ENCODE assay signal across 14 cellular contexts in the genomic region with DNA sequence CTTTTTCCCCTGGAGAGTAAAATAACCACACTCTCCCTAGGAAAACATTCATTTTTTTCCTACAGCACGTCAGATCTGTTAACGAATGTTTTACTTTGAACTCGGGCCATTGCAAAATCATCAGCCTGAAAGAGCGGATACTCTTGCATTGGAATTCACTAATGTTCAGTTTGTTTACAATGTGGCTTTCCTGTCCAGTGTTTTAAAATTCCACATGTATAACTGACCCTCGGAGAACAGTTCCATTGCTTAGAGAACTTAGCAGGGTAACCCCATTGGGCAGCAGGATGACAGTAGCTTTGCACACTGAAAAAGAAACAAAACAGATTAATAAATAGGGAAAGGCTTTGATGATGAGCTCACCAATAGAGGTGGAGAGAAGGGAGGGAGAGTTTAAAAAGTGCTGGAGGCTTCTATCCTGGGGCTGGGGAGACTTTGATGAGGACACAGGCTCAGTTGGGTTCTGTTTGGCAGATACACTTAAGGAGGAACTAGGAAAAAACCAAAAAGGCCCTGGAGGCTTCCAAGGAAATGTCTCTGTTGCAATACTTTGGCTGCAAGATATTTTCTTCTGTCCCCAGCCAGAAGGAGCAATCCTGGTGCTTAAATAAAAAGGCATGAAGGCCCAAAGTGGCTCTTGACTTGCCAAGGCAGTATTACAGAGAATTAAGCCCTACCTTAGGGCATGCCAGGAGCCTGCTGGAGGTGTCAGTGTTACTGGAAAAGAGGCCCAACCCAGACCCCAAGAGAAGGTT.
DNase-seq lines count a peak whose midpoint lies in the region; ATAC-seq and TF ChIP-seq lines count a peak whose summit lies in the region.
"Had no signal": no experiment of that assay in that cellular context is flagged by ENCODE, and none has a peak within 500 bp of the region (broad histone marks: within the 10 kb centered on the region; RNA-seq: fewer than 3 reads in every experiment).

No MANE protein-coding gene starts in this region.

- no peak overlapping the region for H3K18ac ChIP-seq in H9 (ENCODE audit: insufficient read length, low read depth, low read length)

- H3K36me3 ChIP-seq in MM.1S (replicated peaks; ENCODE audit: insufficient read depth, low read length), result no peaks in the 10 kb centered on the region

- H3K4me3 Mint-ChIP-seq in H9, result no peak overlapping the region
- H3K4me3 Mint-ChIP-seq: activated CD8-positive, alpha-beta T cell treated with anti-CD3 and anti-CD28 coated beads for 36 hours; natural killer cell had no signal

- H3K4ac ChIP-seq in H9 (ENCODE audit: low read depth, low read length), result no peak overlapping the region

- H4K5ac ChIP-seq in H9 (ENCODE audit: insufficient read length, low read depth, low read length), result no peak overlapping the region

- no peaks in the 10 kb centered on the region for H3K79me1 ChIP-seq in H9 (ENCODE audit: insufficient read depth, low read depth, low read length, poor library complexity, severe bottlenecking)

- H3K79me2 ChIP-seq in H9 (ENCODE audit: insufficient read depth, low read length) (no peaks in the 10 kb centered on the region), MM.1S (ENCODE audit: low read length) (no peaks in the 10 kb centered on the region)

- H4K91ac ChIP-seq in H9 (ENCODE audit: insufficient read length, low read depth, low read length), result no peak overlapping the region

- H3F3A ChIP-seq in MM.1S (ENCODE audit: insufficient read depth, low read length), result no peaks in the 10 kb centered on the region

- H2AK5ac ChIP-seq in H9 (ENCODE audit: insufficient read length, low read length), result no peak overlapping the region

- H4K8ac ChIP-seq in H9 (replicated peaks; ENCODE audit: insufficient read length, low read depth, low read length), result no peak overlapping the region

- H3K4me1 ChIP-seq in H9 (ENCODE audit: insufficient read depth, low read length), result no peaks in the 10 kb centered on the region
- H3K4me1 ChIP-seq in right cardiac atrium (ENCODE audit: control insufficient read depth, insufficient read depth, low read length), result no peaks in the 10 kb centered on the region
- no peaks in the 10 kb centered on the region for H3K4me1 ChIP-seq in MM.1S (ENCODE audit: low read length)

- H3K4me3 ChIP-seq in astrocyte of the cerebellum (ENCODE audit: low read depth, low read length), result no peak overlapping the region
- H3K4me3 ChIP-seq in right cardiac atrium (ENCODE audit: low read length), result no peak overlapping the region
- H3K4me3 ChIP-seq in MM.1S (ENCODE audit: low read length), result no peak overlapping the region

- H3K9ac ChIP-seq in H9 (ENCODE audit: extremely low read depth, insufficient read length, low read length) (no peak overlapping the region), MM.1S (ENCODE audit: low read length) (no peak overlapping the region)

- H3T11ph ChIP-seq in H9 (ENCODE audit: low read length), result no peak overlapping the region

- no peak overlapping the region for H3K4me2 ChIP-seq in H9 (ENCODE audit: insufficient read depth, insufficient read length, low read length)
- no peak overlapping the region for H3K4me2 ChIP-seq in MM.1S (ENCODE audit: low read depth, low read length)

- H3K56ac ChIP-seq in H9 (ENCODE audit: insufficient read length, low read depth, low read length), result no peak overlapping the region

- no peaks in the 10 kb centered on the region for H3K9me2 ChIP-seq in MM.1S (replicated peaks; ENCODE audit: insufficient read depth, low read length)

- no peak overlapping the region for H2AFZ ChIP-seq in H9 (ENCODE audit: low read length)
- H2AFZ ChIP-seq in MM.1S (ENCODE audit: low read length), result no peak overlapping the region

- DNase-seq in H9 (no peak), astrocyte of the cerebellum (ENCODE audit: low read depth) (peak; percentile 87), right cardiac atrium (peak in 2 of 3 donors; percentile 18 to 52), smooth muscle cell of the brain vasculature (ENCODE audit: low read depth, low spot score) (peak; percentile 77), MM.1S (no peak), NCI-H82 treated with DMSO at 0.1 percent for 48 hours (lab: John Stamatoyannopoulos, UW; ENCODE audit: unreplicated experiment) (no peak)
- DNase-seq in stimulated activated CD4-positive, alpha-beta T cell treated with anti-CD3 and anti-CD28 coated beads, Interleukin-2, amount 100 ng/mL, for 24 hours, result no peak
- DNase-seq in activated naive CD4-positive, alpha-beta T cell treated with anti-CD3 and anti-CD28 coated beads, Interleukin-2, amount 50 U/mL, for 72 hours (ENCODE audit: low spot score in 2 of 2), result no peak
- DNase-seq: activated CD8-positive, alpha-beta T cell treated with anti-CD3 and anti-CD28 coated beads for 36 hours; natural killer cell; NCI-H1417; NCI-H748 treated with DMSO at 0.1 percent for 48 hours; stimulated activated CD4-positive, alpha-beta T cell treated with anti-CD3 and anti-CD28 coated beads, Interleukin-1b, Interleukin-23, amount 100 ng/mL, for 48 hours; stimulated activated naive CD8-positive, alpha-beta T cell treated with anti-CD3 and anti-CD28 coated beads, Interleukin-15, Interleukin-2, amounts not matched to agents 100 U/mL and 50 U/mL, for 24 hours had no signal

- no peaks in the 10 kb centered on the region for H3K23me2 ChIP-seq in H9 (ENCODE audit: insufficient read length, low read depth, low read length, poor library complexity, severe bottlenecking)

- H3K14ac ChIP-seq in H9 (ENCODE audit: insufficient read depth, low read length), result no peak overlapping the region

- H3K4me1 Mint-ChIP-seq in H9, result peaks cover 10 to 12% of the 10 kb centered on the region in 2 experiments
- H3K4me1 Mint-ChIP-seq: natural killer cell had no signal

- no peak overlapping the region for H2BK15ac ChIP-seq in H9 (ENCODE audit: low read depth, low read length)

- intact Hi-C loops in right cardiac atrium (cut with DNase I), result no loop called here

- in situ Hi-C loops in astrocyte of the cerebellum (cut with HindIII; ENCODE audit: low sequenced_read_pairs), result no loop called here

- WGBS in H9 (ENCODE audit: extremely low coverage, insufficient read length, low lambda C conversion rate), result no CpG with 5 or more reads among the region's 5 CpGs
- 44% methylated on average over 5 of the region's 5 CpGs for WGBS in right cardiac atrium

- H3K27ac Mint-ChIP-seq in H9, result peak overlapping the region; percentile 10 to 69 (median 57); a peak in 4 of 7 replicates
- no peak overlapping the region for H3K27ac Mint-ChIP-seq in activated naive CD4-positive, alpha-beta T cell treated with anti-CD3 and anti-CD28 coated beads, Interleukin-2, amount 50 U/mL, for 72 hours
- H3K27ac Mint-ChIP-seq: activated CD8-positive, alpha-beta T cell treated with anti-CD3 and anti-CD28 coated beads for 36 hours; natural killer cell had no signal

- no peak overlapping the region for H2BK5ac ChIP-seq in H9 (ENCODE audit: insufficient read length, low read length)

- H3K9me3 ChIP-seq in H9 (ENCODE audit: control insufficient read depth, low read depth, low read length), result no peaks in the 10 kb centered on the region
- no peaks in the 10 kb centered on the region for H3K9me3 ChIP-seq in right cardiac atrium (ENCODE audit: control insufficient read depth, low read length)
- no peaks in the 10 kb centered on the region for H3K9me3 ChIP-seq in MM.1S (replicated peaks; ENCODE audit: insufficient read depth, low read length)

- H2BK12ac ChIP-seq in H9 (ENCODE audit: insufficient read length, low read depth, low read length), result no peak overlapping the region

- no peak overlapping the region for H2BK120ac ChIP-seq in H9 (ENCODE audit: low read depth, low read length, poor library complexity, severe bottlenecking)

- H3K27me3 Mint-ChIP-seq in H9 (ENCODE audit: low read depth), result no peaks in the 10 kb centered on the region
- H3K27me3 Mint-ChIP-seq: activated CD8-positive, alpha-beta T cell treated with anti-CD3 and anti-CD28 coated beads for 36 hours had no signal

- H3K36me3 Mint-ChIP-seq in H9 (ENCODE audit: insufficient read depth in 1 of 3, low read depth in 3 of 3), result no peaks in the 10 kb centered on the region; a peak in 1 of 7 replicates
- H3K36me3 Mint-ChIP-seq in activated naive CD4-positive, alpha-beta T cell treated with anti-CD3 and anti-CD28 coated beads, Interleukin-2, amount 50 U/mL, for 72 hours, result no peaks in the 10 kb centered on the region
- H3K36me3 Mint-ChIP-seq: natural killer cell had no signal

- TF ChIP-seq CTCF in H9 (conservative IDR thresholded peaks at IDR 0.05) (no peak), astrocyte of the cerebellum (IDR thresholded peaks at IDR 0.05; ENCODE audit: low read depth, low read length, missing control alignments) (no peak), MM.1S (IDR thresholded peaks at IDR 0.05; ENCODE audit: low read length) (no peak)

- no peaks in the 10 kb centered on the region for H3K27me3 ChIP-seq in H9 (ENCODE audit: insufficient read depth, low read length)
- no peaks in the 10 kb centered on the region for H3K27me3 ChIP-seq in right cardiac atrium (ENCODE audit: control insufficient read depth, insufficient read depth)
- no peaks in the 10 kb centered on the region for H3K27me3 ChIP-seq in MM.1S (replicated peaks; ENCODE audit: insufficient read depth, low read length)

- no peak overlapping the region for H2BK20ac ChIP-seq in H9 (ENCODE audit: low read depth, low read length, poor library complexity, severe bottlenecking)

- H4K20me1 ChIP-seq in H9 (ENCODE audit: control insufficient read depth, insufficient read depth, insufficient read length), result no peaks in the 10 kb centered on the region
- no peaks in the 10 kb centered on the region for H4K20me1 ChIP-seq in MM.1S (ENCODE audit: insufficient read depth, low read length)

- H3K27ac ChIP-seq in H9 (ENCODE audit: insufficient read length, low read depth, low read length), result no peak overlapping the region
- no peak overlapping the region for H3K27ac ChIP-seq in right cardiac atrium (ENCODE audit: low read length)
- no peak overlapping the region for H3K27ac ChIP-seq in MM.1S (ENCODE audit: low read length)

- peak; percentile 66 to 74 for ATAC-seq in right cardiac atrium
- no peak for ATAC-seq in activated naive CD4-positive, alpha-beta T cell treated with anti-CD3 and anti-CD28 coated beads, Interleukin-2, amount 50 U/mL, for 72 hours
- ATAC-seq: activated CD8-positive, alpha-beta T cell treated with anti-CD3 and anti-CD28 coated beads for 36 hours; natural killer cell; stimulated activated naive CD8-positive, alpha-beta T cell treated with anti-CD3 and anti-CD28 coated beads, Interleukin-15, Interleukin-2, amounts not matched to agents 100 U/mL and 50 U/mL, for 24 hours had no signal

- H3K9me3 Mint-ChIP-seq in H9, result peaks cover 0 to 2% of the 10 kb centered on the region in 2 experiments; a peak in 1 of 5 replicates
- H3K9me3 Mint-ChIP-seq in activated naive CD4-positive, alpha-beta T cell treated with anti-CD3 and anti-CD28 coated beads, Interleukin-2, amount 50 U/mL, for 72 hours, result no peaks in the 10 kb centered on the region
- H3K9me3 Mint-ChIP-seq: activated CD8-positive, alpha-beta T cell treated with anti-CD3 and anti-CD28 coated beads for 36 hours; natural killer cell had no signal

- H3K23ac ChIP-seq in H9 (ENCODE audit: insufficient read length, low read depth, low read length), result no peak overlapping the region

Comparison
In these comparisons a context has a peak if more than half of its experiments do, and no peak if none do; other contexts are left out.
1. DNase-seq: peak in astrocyte of the cerebellum (single experiment), right cardiac atrium (2 of 3) and smooth muscle cell of the brain vasculature (single experiment); none in H9 (single experiment), MM.1S (single experiment), NCI-H82 treated with DMSO at 0.1 percent for 48 hours (single experiment), stimulated activated CD4-positive, alpha-beta T cell treated with anti-CD3 and anti-CD28 coated beads, Interleukin-2, amount 100 ng/mL, for 24 hours (0 of 2) and activated naive CD4-positive, alpha-beta T cell treated with anti-CD3 and anti-CD28 coated beads, Interleukin-2, amount 50 U/mL, for 72 hours (0 of 2).
2. H3K27ac Mint-ChIP-seq: peak in H9 (3 of 3); none in activated naive CD4-positive, alpha-beta T cell treated with anti-CD3 and anti-CD28 coated beads, Interleukin-2, amount 50 U/mL, for 72 hours (0 of 2).
3. ATAC-seq: peak in right cardiac atrium (2 of 2); none in activated naive CD4-positive, alpha-beta T cell treated with anti-CD3 and anti-CD28 coated beads, Interleukin-2, amount 50 U/mL, for 72 hours (0 of 2).